In the genomic region with DNA sequence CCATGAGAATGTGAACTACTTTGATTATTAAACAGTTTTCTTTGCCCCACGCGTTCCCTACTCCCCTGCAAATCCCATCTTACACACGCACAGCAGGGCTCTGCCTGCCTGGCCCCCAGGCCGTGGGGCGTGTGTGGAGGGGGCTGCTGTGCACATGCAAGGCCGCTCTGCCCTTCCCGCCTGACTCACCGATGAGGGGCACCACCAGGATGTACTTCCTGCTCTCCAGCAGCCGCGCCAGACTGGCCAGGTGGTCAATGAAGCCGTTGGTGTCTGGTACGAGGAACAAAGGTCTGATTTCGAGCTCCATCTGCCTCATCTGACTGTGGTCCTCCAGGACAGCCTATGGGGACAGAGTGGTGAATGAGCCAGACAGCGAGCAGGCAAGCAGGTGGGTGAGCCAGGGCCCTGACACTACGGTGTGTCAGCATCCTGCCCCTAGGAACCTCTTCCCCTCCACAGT, we compare ENCODE assay signal across 8 cellular contexts. TPM values are rescaled to one million over a fixed set of nuclear protein-coding genes. Genes with fewer than 3 reads are reported as not detected.
DNase-seq lines count a peak whose midpoint lies in the region; ATAC-seq, FAIRE-seq and TF ChIP-seq lines count a peak whose summit lies in the region.

No MANE protein-coding gene starts in this region.

- no peaks in the 10 kb centered on the region for H3K27me3 Mint-ChIP-seq in effector memory CD8-positive, alpha-beta T cell

- no peak overlapping the region for H3K4me3 ChIP-seq in retinal pigment epithelial cell (ENCODE audit: low read length)

- peaks cover 17% of the 10 kb centered on the region for H3K36me3 Mint-ChIP-seq in effector memory CD8-positive, alpha-beta T cell (ENCODE audit: insufficient read depth)

- TF ChIP-seq CTCF in retinal pigment epithelial cell (conservative IDR thresholded peaks at IDR 0.05; ENCODE audit: low read depth, low read length), result no peak

- no peak for DNase-seq in GM12891 (ENCODE audit: insufficient read length, low spot score)
- DNase-seq in RCC 7860 (ENCODE audit: low spot score), result peak; percentile 33
- DNase-seq in effector memory CD8-positive, alpha-beta T cell, result no peak
- peak; percentile 66 for DNase-seq in retinal pigment epithelial cell (ENCODE audit: low read depth)
- DNase-seq in NCI-H1694 treated with DMSO at 0.1 percent for 48 hours (lab: John Stamatoyannopoulos, UW), result no peak
- no peak for DNase-seq in NCI-H510A treated with DMSO at 0.1 percent for 48 hours (lab: John Stamatoyannopoulos, UW)
- no peak for DNase-seq in activated CD8-positive, alpha-beta memory T cell treated with anti-CD3 and anti-CD28 coated beads for 24 hours

- peaks cover 33 to 64% of the 10 kb centered on the region in 2 donors for H3K4me1 Mint-ChIP-seq in effector memory CD8-positive, alpha-beta T cell (ENCODE audit: low read depth in 2 of 2)

- H3K9me3 Mint-ChIP-seq in effector memory CD8-positive, alpha-beta T cell, result no peaks in the 10 kb centered on the region

- 0 out of 2 replicates have a peak, but pooled peaks have one; percentile 35 for TF ChIP-seq POLR2A in GM12891 (IDR thresholded peaks at IDR 0.05; ENCODE audit: low read depth, low read length)

- peak; percentile 26 for ATAC-seq in effector memory CD8-positive, alpha-beta T cell (replicated peaks)
- ATAC-seq in HG02970 (IDR thresholded peaks at IDR 0.05; ENCODE audit: low FRiP score, unreplicated experiment), result no peak

- peak; percentile 94 for FAIRE-seq in GM12891 (lab: Jason Lieb, UNC)
- no peak for FAIRE-seq in RCC 7860 (lab: Jason Lieb, UNC)

- peak overlapping the region; percentile 92 to 93 for H3K27ac Mint-ChIP-seq in effector memory CD8-positive, alpha-beta T cell

- H3K4me3 Mint-ChIP-seq in effector memory CD8-positive, alpha-beta T cell, result peak overlapping the region; percentile 42 to 54

TF ChIP-seq in GM12891, 5 proteins besides CTCF, POLR2A, EP300 and RAD21:
- TF ChIP-seq TAF1 (IDR thresholded peaks at IDR 0.05; ENCODE audit: low read depth, low read length) (no peak), SPI1 (IDR thresholded peaks at IDR 0.05; ENCODE audit: low read depth, low read length) (no peak), POU2F2 (IDR thresholded peaks at IDR 0.05; ENCODE audit: low read depth, low read length) (no peak), PAX5 (IDR thresholded peaks at IDR 0.05; ENCODE audit: insufficient read depth, low read length, severe bottlenecking) (no peak), POLR2AphosphoS5 (IDR thresholded peaks at IDR 0.05; ENCODE audit: low read depth, low read length) (no peak; the same call in 1 of the 2 replicates)
TF ChIP-seq in GM12891: peak in this region for 0.

RNA-seq across cellular contexts. Expression of gene HIC1, which starts 13.7 kb away (rescaled TPM):
- 47.4 TPM for polyA plus RNA-seq in GM12891 (2012; ENCODE audit: low read depth, missing spikeins)

RNA-seq across cellular contexts. Expression of gene OVCA2, which starts 26.8 kb away (rescaled TPM):
- polyA plus RNA-seq in GM12891 (2012; ENCODE audit: low read depth, missing spikeins), result 35.2 TPM

RNA-seq across cellular contexts. Expression of gene DPH1, which starts 38.7 kb away (rescaled TPM):
- 16.2 TPM for polyA plus RNA-seq in GM12891 (2012; ENCODE audit: low read depth, missing spikeins)

RNA-seq across cellular contexts. Expression of gene RTN4RL1, which starts 43.5 kb away (rescaled TPM):
- 0.03 TPM for polyA plus RNA-seq in GM12891 (2012; ENCODE audit: low read depth, missing spikeins)

Comparison
In these comparisons a context has a peak if more than half of its experiments do, and no peak if none do; other contexts are left out.
1. DNase-seq: peak in RCC 7860 (single experiment) and retinal pigment epithelial cell (single experiment); none in GM12891 (single experiment), effector memory CD8-positive, alpha-beta T cell (0 of 3), NCI-H1694 treated with DMSO at 0.1 percent for 48 hours (single experiment), NCI-H510A treated with DMSO at 0.1 percent for 48 hours (single experiment) and activated CD8-positive, alpha-beta memory T cell treated with anti-CD3 and anti-CD28 coated beads for 24 hours (single experiment).